Comparison of ENCODE assay signal across 21 cellular contexts in the genomic region with DNA sequence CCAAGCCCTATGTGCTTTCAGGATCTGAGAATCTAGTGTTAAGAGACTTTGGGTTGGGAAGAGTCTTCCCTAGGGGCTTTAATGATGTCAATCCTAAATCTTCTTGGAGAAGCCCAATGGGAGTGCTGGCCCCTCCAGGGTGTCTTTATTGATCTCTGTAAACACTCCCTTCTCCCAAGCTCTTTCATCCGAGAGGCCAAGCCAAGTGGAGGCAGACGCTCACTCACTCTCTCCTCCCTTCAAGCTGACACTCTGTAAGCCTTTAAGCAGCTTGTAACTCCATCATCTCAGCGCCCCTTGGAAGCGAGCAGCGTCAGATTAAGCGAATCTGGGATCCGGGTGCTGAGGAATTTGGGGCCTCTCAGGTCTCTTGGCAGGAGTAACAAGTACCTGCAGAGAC. TPM values are rescaled to one million over a fixed set of nuclear protein-coding genes. Genes with fewer than 3 reads are reported as not detected.
A peak's percentile ranks its signal among the peaks of the same experiment; 100 is the strongest.
DNase-seq lines count a peak whose midpoint lies in the region; ATAC-seq, FAIRE-seq and TF ChIP-seq lines count a peak whose summit lies in the region.
"Had no signal": no experiment of that assay in that cellular context is flagged by ENCODE, and none has a peak within 500 bp of the region (broad histone marks: within the 10 kb centered on the region; RNA-seq: fewer than 3 reads in every experiment).

No MANE protein-coding gene starts in this region.

- FAIRE-seq in H1 (lab: Jason Lieb, UNC), result no peak
- FAIRE-seq: GM19239 had no signal

- no peak overlapping the region for H2BK12ac ChIP-seq in H1 (ENCODE audit: low read depth, low read length)

- H2AK5ac ChIP-seq in H1 (ENCODE audit: low read depth, low read length), result no peak overlapping the region

- H3K27ac ChIP-seq in H1 (ENCODE audit: low read depth, low read length) (no peak overlapping the region), parathyroid adenoma (peak overlapping the region; percentile 17), smooth muscle cell (ENCODE audit: low read depth) (no peak overlapping the region)
- H3K27ac ChIP-seq: PC-9 had no signal

- 87% methylated on average over 7 of the region's 7 CpGs; no CpG with 5 or more reads in 1 of the 2 experiments for WGBS in H1 (ENCODE audit: extremely low coverage in 1 of 2, insufficient coverage in 1 of 2, insufficient read length in 1 of 2, insufficient replicate concordance in 2 of 2, low coverage in 1 of 2, low lambda C conversion rate in 2 of 2, missing lambda C conversion rate in 1 of 2), 2 experiments
- 45% methylated on average over 7 of the region's 7 CpGs for WGBS in smooth muscle cell (ENCODE audit: low lambda C conversion rate)

- DNase-seq in D341Med (ENCODE audit: low spot score) (peak; percentile 66), NCI-H82 (lab: John Stamatoyannopoulos, UW) (peak; percentile 92), H1 (ENCODE audit: low read depth in 1 of 2, low spot score in 2 of 2) (no peak), NCI-H446 (lab: John Stamatoyannopoulos, UW) (no peak), smooth muscle cell (lab: John Stamatoyannopoulos, UW; ENCODE audit: unreplicated experiment) (no peak)
- DNase-seq: 8988T; AML-193; CD8-positive, alpha-beta T cell; DMS153; GDM1; Karpas-422; NCI-H1694; NCI-H2081; NCI-H2171 treated with DMSO at 0.1 percent for 48 hours; NCI-H526 treated with DMSO at 0.1 percent for 48 hours; PC-9; RPMI8226 had no signal

- H3K18ac ChIP-seq in H1 (ENCODE audit: extremely low read depth, low read length), result no peak overlapping the region

- H3K14ac ChIP-seq in H1 (ENCODE audit: insufficient read length), result no peak overlapping the region

- POLR2A ChIA-PET in H1 (lab: Charles Lee; ENCODE audit: partially characterized antibody), result no interaction called here

- H3K9me3 ChIP-seq in H1 (ENCODE audit: insufficient read depth in 2 of 2, low read depth in 1 of 2, low read length in 1 of 2), result no peaks in the 10 kb centered on the region
- H3K9me3 ChIP-seq in parathyroid adenoma (ENCODE audit: control insufficient read depth, low read length), result no peaks in the 10 kb centered on the region
- H3K9me3 ChIP-seq in smooth muscle cell (replicated peaks; ENCODE audit: low read depth), result no peaks in the 10 kb centered on the region

- H3K4me1 ChIP-seq in H1 (replicated peaks in 1 of 4; ENCODE audit: control insufficient read depth in 3 of 4, insufficient read depth in 4 of 4, low read length in 3 of 4) (no peaks in the 10 kb centered on the region; a peak in 1 of 7 replicates), parathyroid adenoma (peaks cover 7% of the 10 kb centered on the region), smooth muscle cell (ENCODE audit: low read depth) (no peaks in the 10 kb centered on the region)

- no peak overlapping the region for H4K5ac ChIP-seq in H1 (ENCODE audit: insufficient read length, low read depth, low read length)

- no peak overlapping the region for H4K8ac ChIP-seq in H1 (ENCODE audit: extremely low read depth, insufficient read depth, low read length)

- ATAC-seq in GM18870 (IDR thresholded peaks at IDR 0.05; ENCODE audit: unreplicated experiment), result no peak
- ATAC-seq: CD8-positive, alpha-beta T cell; SK-N-SH treated with all-trans-retinoic acid at 6 μM for 48 hours had no signal

- no peak overlapping the region for H3K4ac ChIP-seq in H1 (replicated peaks; ENCODE audit: insufficient read length, low read depth, low read length)

- H2AFZ ChIP-seq in H1 (ENCODE audit: low read length) (peak overlapping the region; percentile 19; the same call in 1 of the 2 replicates), parathyroid adenoma (peak overlapping the region; percentile 74), smooth muscle cell (ENCODE audit: low read depth) (no peak overlapping the region)
- H2AFZ ChIP-seq: PC-9 had no signal

- H3K79me1 ChIP-seq in H1 (ENCODE audit: low read depth, low read length), result no peaks in the 10 kb centered on the region

- TF ChIP-seq EP300 in H1 (IDR thresholded peaks at IDR 0.05; ENCODE audit: borderline replicate concordance in 1 of 2, low read depth in 2 of 2, low read length in 2 of 2), result no peak

- no peaks in the 10 kb centered on the region for H3K36me3 ChIP-seq in H1 (ENCODE audit: control insufficient read depth in 2 of 4, insufficient read depth in 4 of 4, low read length in 3 of 4)
- no peaks in the 10 kb centered on the region for H3K36me3 ChIP-seq in parathyroid adenoma (ENCODE audit: control insufficient read depth, insufficient read depth, low read length)
- no peaks in the 10 kb centered on the region for H3K36me3 ChIP-seq in smooth muscle cell (ENCODE audit: low read depth)

- no peaks in the 10 kb centered on the region for H3K23me2 ChIP-seq in H1 (ENCODE audit: low read depth, low read length)

- no peak overlapping the region for H3K9ac ChIP-seq in H1 (replicated peaks in 1 of 4; ENCODE audit: extremely low read depth in 1 of 4, low read depth in 3 of 4, low read length in 3 of 4)
- H3K9ac ChIP-seq in parathyroid adenoma, result no peak overlapping the region
- H3K9ac ChIP-seq in smooth muscle cell (ENCODE audit: low read depth), result no peak overlapping the region

- H3K79me2 ChIP-seq in H1 (ENCODE audit: control insufficient read depth in 1 of 2, insufficient read depth in 2 of 2, low read length in 2 of 2) (no peaks in the 10 kb centered on the region), parathyroid adenoma (no peaks in the 10 kb centered on the region), smooth muscle cell (ENCODE audit: low read depth) (no peaks in the 10 kb centered on the region)

- no peak overlapping the region for H2BK120ac ChIP-seq in H1 (replicated peaks; ENCODE audit: low read depth, low read length)

- no peak for TF ChIP-seq POLR2A in H1 (IDR thresholded peaks at IDR 0.05; ENCODE audit: control extremely low read depth in 1 of 2, low read depth in 2 of 2, low read length in 2 of 2)

- no peak overlapping the region for H2BK15ac ChIP-seq in H1 (ENCODE audit: low read length)

- H2BK5ac ChIP-seq in H1 (ENCODE audit: low read depth, low read length), result no peak overlapping the region

- H3F3A ChIP-seq in smooth muscle cell (ENCODE audit: low read depth), result no peaks in the 10 kb centered on the region

- H3K27me3 ChIP-seq in H1 (replicated peaks in 1 of 4; ENCODE audit: control insufficient read depth in 3 of 4, extremely low read depth in 1 of 4, insufficient read depth in 3 of 4, low read length in 3 of 4) (no peaks in the 10 kb centered on the region), parathyroid adenoma (ENCODE audit: control insufficient read depth, insufficient read depth, low read length) (no peaks in the 10 kb centered on the region), smooth muscle cell (ENCODE audit: low read depth) (peaks cover 8% of the 10 kb centered on the region)

- H3K4me3 ChIP-seq in H1 (ENCODE audit: extremely low read depth in 1 of 4, insufficient read depth in 2 of 4, low read depth in 3 of 4, low read length in 4 of 4) (no peak overlapping the region), parathyroid adenoma (ENCODE audit: low read depth, low read length) (no peak overlapping the region), smooth muscle cell (no peak overlapping the region)
- H3K4me3 ChIP-seq: PC-9 had no signal

- TF ChIP-seq CTCF in H1 (IDR thresholded peaks at IDR 0.05; ENCODE audit: control extremely low read depth in 1 of 3, insufficient read depth in 1 of 3, low read depth in 1 of 3, low read length in 3 of 3) (no peak), parathyroid adenoma (IDR thresholded peaks at IDR 0.05) (no peak), smooth muscle cell (IDR thresholded peaks at IDR 0.05; ENCODE audit: borderline replicate concordance, insufficient read depth, poor library complexity, severe bottlenecking) (no peak)

- no peak overlapping the region for H2BK20ac ChIP-seq in H1 (ENCODE audit: low read length)

- H4K20me1 ChIP-seq in H1 (replicated peaks in 1 of 2; ENCODE audit: control insufficient read depth in 1 of 2, insufficient read depth in 2 of 2, low read length in 2 of 2) (no peaks in the 10 kb centered on the region), smooth muscle cell (ENCODE audit: low read depth) (no peaks in the 10 kb centered on the region)

- CTCF ChIA-PET in H1 (lab: Charles Lee; ENCODE audit: partially characterized antibody), result interaction anchor here (0.8 to 43.0 kb wide), 10 partner anchors 10 to 411 kb away, joined by 3 to 991 read pairs (median 4); a partner anchor contains a TSS

- H3K4me2 ChIP-seq in H1 (ENCODE audit: insufficient read depth in 1 of 2, low read depth in 2 of 2, low read length in 2 of 2), result no peak overlapping the region
- H3K4me2 ChIP-seq in parathyroid adenoma (ENCODE audit: low read length), result no peak overlapping the region
- no peak overlapping the region for H3K4me2 ChIP-seq in smooth muscle cell
- H3K4me2 ChIP-seq: PC-9 had no signal

- H4K91ac ChIP-seq in H1 (replicated peaks; ENCODE audit: insufficient read length, low read length), result no peak overlapping the region

- no peak overlapping the region for H3K23ac ChIP-seq in H1 (ENCODE audit: insufficient read length)

- no peak overlapping the region for H3K56ac ChIP-seq in H1 (replicated peaks; ENCODE audit: insufficient read length, low read depth, low read length)

- TF ChIP-seq RAD21 in H1 (IDR thresholded peaks at IDR 0.05 in 1 of 2, conservative IDR thresholded peaks at IDR 0.05 in 1 of 2; ENCODE audit: low read depth in 2 of 2, low read length in 2 of 2), result no peak

TF ChIP-seq in H1, 55 proteins besides CTCF, POLR2A, EP300 and RAD21 (continues in another document):
- no peak for TF ChIP-seq SP4 (IDR thresholded peaks at IDR 0.05; ENCODE audit: low read length)

RNA-seq across cellular contexts. Expression of a gene that starts 37.7 kb away (rescaled TPM):
- 438 and 452 TPM in 2 replicates for total RNA-seq in H1 (2021; fragmentation: NEBNext Ultra II Directional; extraction: Animal tissue kit (Norgen Biotek cat#: 25700))
- polyA plus RNA-seq in H1 (2011; rRNA removed) (375 and 434 TPM in 2 replicates), smooth muscle cell (13,534 and 19,518 TPM in 2 replicates)
- 385 TPM for polyA plus RNA-seq in H1 (2011; cell fraction: cytosol; rRNA removed)
- polyA plus RNA-seq in H1 (2011; cell fraction: nucleus; rRNA removed), result 501 TPM
- 385 to 537 TPM (median 495 TPM) in 4 replicates for polyA plus RNA-seq in H1 (2012, experiment 1 of 2)
- polyA plus RNA-seq in H1 (2012, experiment 2 of 2), result 164 TPM
- 450 TPM for polyA plus RNA-seq in H1 (2013, experiment 1 of 2)
- polyA plus RNA-seq in H1 (2013, experiment 2 of 2), result 478 TPM
- 271 and 297 TPM in 2 replicates for polyA minus RNA-seq in H1 (2011; rRNA and poly(A)+ RNA removed)
- 203 TPM for polyA minus RNA-seq in H1 (2011; cell fraction: cytosol; rRNA and poly(A)+ RNA removed)
- 95.3 TPM for polyA minus RNA-seq in H1 (2011; cell fraction: nucleus; rRNA and poly(A)+ RNA removed)
- total RNA-seq in smooth muscle cell, result 7,113 and 8,137 TPM in 2 replicates

RNA-seq across cellular contexts. Expression of a gene that starts 57.9 kb away (rescaled TPM):
- 0.29 and 0.30 TPM in 2 replicates for total RNA-seq in H1 (2021; fragmentation: NEBNext Ultra II Directional; extraction: Animal tissue kit (Norgen Biotek cat#: 25700))
- polyA plus RNA-seq in H1 (2011; rRNA removed) (0.09 and 0.12 TPM in 2 replicates), smooth muscle cell (0.65 and 3.8 TPM in 2 replicates)
- polyA plus RNA-seq in H1 (2011; cell fraction: cytosol; rRNA removed), result 0.08 TPM
- 0.24 TPM for polyA plus RNA-seq in H1 (2011; cell fraction: nucleus; rRNA removed)
- polyA plus RNA-seq in H1 (2012, experiment 1 of 2), result 0.20 to 0.37 TPM (median 0.28 TPM) in 4 replicates
- 0.03 TPM for polyA plus RNA-seq in H1 (2012, experiment 2 of 2)
- 0.04 TPM for polyA plus RNA-seq in H1 (2013, experiment 1 of 2)
- 0.04 TPM for polyA plus RNA-seq in H1 (2013, experiment 2 of 2)
- 0.35 and 0.68 TPM in 2 replicates for polyA minus RNA-seq in H1 (2011; rRNA and poly(A)+ RNA removed)
- 0.22 TPM for polyA minus RNA-seq in H1 (2011; cell fraction: cytosol; rRNA and poly(A)+ RNA removed)
- 0.70 TPM for polyA minus RNA-seq in H1 (2011; cell fraction: nucleus; rRNA and poly(A)+ RNA removed)
- 7.0 and 10.1 TPM in 2 replicates for total RNA-seq in smooth muscle cell
- total RNA-seq: CD8-positive, alpha-beta T cell had no signal

Comparison
In these comparisons a context has a peak if more than half of its experiments do, and no peak if none do; other contexts are left out.
1. DNase-seq: peak in D341Med (single experiment) and NCI-H82 (single experiment); none in H1 (0 of 2), NCI-H446 (0 of 2) and smooth muscle cell (single experiment).
2. RNA of a gene that starts 37.7 kb away (total RNA-seq): 7,113 to 8,137 TPM in smooth muscle cell; 438 to 452 TPM in H1; every median in the first group is over 10 times any median in the second.